In the genomic region with DNA sequence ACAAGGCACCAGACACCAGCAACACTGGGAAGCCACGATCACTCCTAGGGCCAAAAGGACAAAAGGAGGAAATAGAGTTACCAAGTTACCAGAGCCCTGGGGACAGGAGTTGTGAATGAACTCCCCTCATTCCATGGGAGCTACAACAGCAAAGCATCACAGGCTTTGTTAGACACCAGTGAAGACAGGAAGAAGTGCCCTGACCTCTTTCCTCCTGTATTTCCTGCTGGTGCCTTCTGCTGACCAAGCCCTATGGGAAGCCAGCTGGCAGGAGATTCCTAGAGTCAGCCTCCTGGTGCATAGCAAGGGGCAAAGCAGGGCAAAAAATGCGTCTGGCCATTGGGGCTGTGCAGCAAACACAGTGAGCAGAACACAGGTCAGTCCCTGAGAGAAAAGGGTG, we compare ENCODE assay signal across 24 cellular contexts.
DNase-seq lines count a peak whose midpoint lies in the region; ATAC-seq and TF ChIP-seq lines count a peak whose summit lies in the region.
"Had no signal": no experiment of that assay in that cellular context is flagged by ENCODE, and none has a peak within 500 bp of the region (broad histone marks: within the 10 kb centered on the region; RNA-seq: fewer than 3 reads in every experiment).

No MANE protein-coding gene starts in this region.

- H3K4me1 ChIP-seq in BLaER1 = peaks cover 62% of the 10 kb centered on the region
- no peaks in the 10 kb centered on the region for H3K4me1 ChIP-seq in adrenal gland (replicated peaks in 1 of 2)
- H3K4me1 ChIP-seq in neural progenitor cell = peaks cover 8% of the 10 kb centered on the region
- H3K4me1 ChIP-seq: BE2C had no signal

- H3K79me2 ChIP-seq in neural progenitor cell (ENCODE audit: low read depth) = no peaks in the 10 kb centered on the region

- 61 to 79% (median 71%) methylated on average over 2 of the region's 2 CpGs for whole genome bisulfite sequencing in adrenal gland, 4 donors

- no peaks in the 10 kb centered on the region for H3K36me3 ChIP-seq in BLaER1
- H3K36me3 ChIP-seq in adrenal gland (replicated peaks in 1 of 2) = no peaks in the 10 kb centered on the region
- H3K36me3 ChIP-seq in neural progenitor cell = no peaks in the 10 kb centered on the region
- H3K36me3 ChIP-seq: BE2C had no signal

- H3K36me3 Mint-ChIP-seq in neural progenitor cell = no peaks in the 10 kb centered on the region
- H3K36me3 Mint-ChIP-seq: CD4-positive, CD25-positive, alpha-beta regulatory T cell; IgD-negative memory B cell had no signal

- TF ChIP-seq CTCF in adrenal gland (IDR thresholded peaks at IDR 0.05) (no peak), neural progenitor cell (IDR thresholded peaks at IDR 0.05) (no peak)

- H4K20me1 ChIP-seq in BLaER1 = no peaks in the 10 kb centered on the region
- no peaks in the 10 kb centered on the region for H4K20me1 ChIP-seq in neural progenitor cell (ENCODE audit: low read depth)

- TF ChIP-seq POLR2A in adrenal gland (IDR thresholded peaks at IDR 0.05) = no peak

- peak; percentile 11 to 60 (median 21) for DNase-seq in adrenal gland
- DNase-seq in left lobe of liver (ENCODE audit: low spot score) = no peak
- DNase-seq in neural progenitor cell (ENCODE audit: low spot score) = no peak
- no peak for DNase-seq in UCSD-AML1 (lab: John Stamatoyannopoulos, UW; ENCODE audit: unreplicated experiment)
- DNase-seq in COLO668 (lab: John Stamatoyannopoulos, UW; ENCODE audit: unreplicated experiment) = no peak
- no peak for DNase-seq in SHP77 (lab: John Stamatoyannopoulos, UW)
- DNase-seq: 8988T; ACHN; BE2C; CD4-positive, CD25-positive, alpha-beta regulatory T cell; GM23248; HCEC 1CT; NCI-H1048; NCI-H1417 treated with DMSO at 0.1 percent for 48 hours; NCI-H1694 treated with DMSO at 0.1 percent for 48 hours; NCI-H2081; NCI-H2227 treated with DMSO at 0.1 percent for 48 hours; NCI-H526 treated with DMSO at 0.1 percent for 48 hours; RPMI8226; SHP77 treated with DMSO at 0.1 percent for 48 hours had no signal

- H3K4me1 Mint-ChIP-seq in neural progenitor cell = peaks cover 12% of the 10 kb centered on the region
- H3K4me1 Mint-ChIP-seq: CD4-positive, CD25-positive, alpha-beta regulatory T cell had no signal

- H3K9ac ChIP-seq in BLaER1 (peak overlapping the region; percentile 30; the same call in 1 of the 2 replicates), neural progenitor cell (no peak overlapping the region)
- H3K9ac ChIP-seq: GM23248, KMS-11 had no signal

- intact Hi-C loops in adrenal gland (cut with DNase I) = no loop called here

- no peaks in the 10 kb centered on the region for H3F3A ChIP-seq in neural progenitor cell (ENCODE audit: low read depth)

- peak overlapping the region; percentile 76 for H2AFZ ChIP-seq in neural progenitor cell (replicated peaks)
- H2AFZ ChIP-seq: GM23248 had no signal

- no peak overlapping the region for H3K4me3 Mint-ChIP-seq in neural progenitor cell
- H3K4me3 Mint-ChIP-seq: CD4-positive, CD25-positive, alpha-beta regulatory T cell; IgD-negative memory B cell had no signal

- H3K9me3 ChIP-seq in BLaER1 = peaks cover 12% of the 10 kb centered on the region
- no peaks in the 10 kb centered on the region for H3K9me3 ChIP-seq in adrenal gland (replicated peaks in 1 of 3)
- H3K9me3 ChIP-seq in neural progenitor cell (ENCODE audit: low read depth) = no peaks in the 10 kb centered on the region
- H3K9me3 ChIP-seq: BE2C had no signal

- H3K27ac ChIP-seq in BLaER1 = peak overlapping the region; percentile 75
- H3K27ac ChIP-seq in adrenal gland = no peak overlapping the region
- no peak overlapping the region for H3K27ac ChIP-seq in neural progenitor cell
- H3K27ac ChIP-seq: GM23248, KMS-11 had no signal

- no peaks in the 10 kb centered on the region for H3K27me3 ChIP-seq in BLaER1
- H3K27me3 ChIP-seq in adrenal gland = no peaks in the 10 kb centered on the region
- H3K27me3 ChIP-seq in neural progenitor cell = no peaks in the 10 kb centered on the region

- H3K27ac Mint-ChIP-seq in neural progenitor cell = no peak overlapping the region
- H3K27ac Mint-ChIP-seq: IgD-negative memory B cell had no signal

- H3K4me3 ChIP-seq in BLaER1 (no peak overlapping the region), adrenal gland (no peak overlapping the region), neural progenitor cell (no peak overlapping the region)
- H3K4me3 ChIP-seq: GM23248 had no signal

- H3K4me2 ChIP-seq in BLaER1 (peak overlapping the region; percentile 85), neural progenitor cell (no peak overlapping the region)
- H3K4me2 ChIP-seq: KMS-11 had no signal

- peaks cover 12% of the 10 kb centered on the region for H3K9me3 Mint-ChIP-seq in neural progenitor cell

- H3K27me3 Mint-ChIP-seq in neural progenitor cell (ENCODE audit: insufficient read depth, low read depth) = peaks cover 5% of the 10 kb centered on the region
- H3K27me3 Mint-ChIP-seq: CD4-positive, CD25-positive, alpha-beta regulatory T cell had no signal

- ATAC-seq in left lobe of liver (peak; percentile 59), GM19397 (IDR thresholded peaks at IDR 0.05; ENCODE audit: unreplicated experiment) (no peak)

Comparison
In these comparisons a context has a peak if more than half of its experiments do, and no peak if none do; other contexts are left out.
1. DNase-seq: peak in adrenal gland (7 of 7); none in left lobe of liver (single experiment), neural progenitor cell (single experiment), UCSD-AML1 (single experiment), COLO668 (single experiment) and SHP77 (0 of 2).